Comparison of ENCODE assay signal across 8 cellular contexts in genomic region chr3:149489060-149489690, GRCh38. TPM values are rescaled to one million over a fixed set of nuclear protein-coding genes. Genes with fewer than 3 reads are reported as not detected.
DNase-seq lines count a peak whose midpoint lies in the region; ATAC-seq and TF ChIP-seq lines count a peak whose summit lies in the region.

No MANE protein-coding gene starts in this region.

- POLR2A ChIA-PET in PC-9 (lab: Charles Lee; ENCODE audit: unreplicated experiment): no interaction called here

- no peaks in the 10 kb centered on the region for H3K79me2 ChIP-seq in PC-9 (ENCODE audit: low read depth)

- no peaks in the 10 kb centered on the region for H3K9me2 ChIP-seq in PC-9 (ENCODE audit: insufficient read depth)

- peak; percentile 33 for DNase-seq in AG08395 (ENCODE audit: low spot score)
- no peak for DNase-seq in GM10266 (ENCODE audit: extremely low spot score)
- no peak for DNase-seq in PC-9
- DNase-seq in foreskin fibroblast: no peak
- DNase-seq in middle frontal gyrus (ENCODE audit: extremely low spot score, low spot score): no peak
- no peak for DNase-seq in effector memory CD4-positive, alpha-beta T cell
- no peak for DNase-seq in DMS79 treated with DMSO at 0.1 percent for 48 hours (lab: John Stamatoyannopoulos, UW)

- TF ChIP-seq CTCF in GM10266 (IDR thresholded peaks at IDR 0.05; ENCODE audit: control insufficient read depth, insufficient read depth, low read depth, missing control alignments): peak; percentile 35
- TF ChIP-seq CTCF in PC-9 (conservative IDR thresholded peaks at IDR 0.05): peak; percentile 62
- peak; percentile 50 for TF ChIP-seq CTCF in foreskin fibroblast (IDR thresholded peaks at IDR 0.05; ENCODE audit: low read depth, low read length)

- no peaks in the 10 kb centered on the region; the same call in 1 of the 2 replicates for H3F3A ChIP-seq in PC-9 (ENCODE audit: insufficient read depth, low read depth)

- ATAC-seq in GM21528 (IDR thresholded peaks at IDR 0.05; ENCODE audit: low FRiP score, unreplicated experiment): no peak

- intact Hi-C loops in PC-9 (cut with micrococcal nuclease; ENCODE audit: unreplicated experiment): loop anchor here (2.0 to 5.0 kb wide), 2 partner anchors 216 to 532 kb away; no protein-coding TSS in a partner anchor

- no peak overlapping the region for H2AFZ ChIP-seq in PC-9

- no peaks in the 10 kb centered on the region for H3K36me3 ChIP-seq in PC-9 (ENCODE audit: low read depth)
- H3K36me3 ChIP-seq in effector memory CD4-positive, alpha-beta T cell (ENCODE audit: control insufficient read depth, insufficient read depth, low read length): no peaks in the 10 kb centered on the region

- H3K4me1 ChIP-seq in PC-9 (replicated peaks; ENCODE audit: insufficient read depth): no peaks in the 10 kb centered on the region
- no peaks in the 10 kb centered on the region for H3K4me1 ChIP-seq in effector memory CD4-positive, alpha-beta T cell (ENCODE audit: control insufficient read depth, insufficient read depth, low read length, poor library complexity, severe bottlenecking)

- CTCF ChIA-PET in PC-9 (lab: Charles Lee): no interaction called here

- no peaks in the 10 kb centered on the region for H3K9me3 ChIP-seq in PC-9 (ENCODE audit: insufficient read depth, low read depth)
- H3K9me3 ChIP-seq in effector memory CD4-positive, alpha-beta T cell (ENCODE audit: control insufficient read depth, low read length): no peaks in the 10 kb centered on the region

- H3K4me3 ChIP-seq in PC-9 (no peak overlapping the region), foreskin fibroblast (ENCODE audit: low read depth in 1 of 2, low read length in 2 of 2) (no peak overlapping the region)
- no peak overlapping the region for H3K4me3 ChIP-seq in effector memory CD4-positive, alpha-beta T cell (ENCODE audit: insufficient read depth, low read depth, low read length, poor library complexity, severe bottlenecking)

- no peak overlapping the region for H3K27ac ChIP-seq in PC-9
- H3K27ac ChIP-seq in effector memory CD4-positive, alpha-beta T cell (ENCODE audit: insufficient read depth, low read length, poor library complexity, severe bottlenecking): no peak overlapping the region

- no peaks in the 10 kb centered on the region for H3K27me3 ChIP-seq in PC-9 (ENCODE audit: insufficient read depth, low read depth)
- H3K27me3 ChIP-seq in effector memory CD4-positive, alpha-beta T cell (replicated peaks; ENCODE audit: control insufficient read depth, insufficient read depth, low read length, poor library complexity, severe bottlenecking): no peaks in the 10 kb centered on the region

- H4K20me1 ChIP-seq in PC-9 (ENCODE audit: insufficient read depth): no peaks in the 10 kb centered on the region

- BruUV-seq in PC-9 (replicated peaks; lab: Mats Ljungman, UMichigan): no TSS peak

- no peak overlapping the region for H3K4me2 ChIP-seq in PC-9

RNA-seq across cellular contexts. Expression of gene TM4SF4, which starts 14.7 kb away (rescaled TPM):
- not detected in 2 replicates for total RNA-seq in PC-9 (2021)
